ENCODE assay signal across 22 cellular contexts in the genomic region with DNA sequence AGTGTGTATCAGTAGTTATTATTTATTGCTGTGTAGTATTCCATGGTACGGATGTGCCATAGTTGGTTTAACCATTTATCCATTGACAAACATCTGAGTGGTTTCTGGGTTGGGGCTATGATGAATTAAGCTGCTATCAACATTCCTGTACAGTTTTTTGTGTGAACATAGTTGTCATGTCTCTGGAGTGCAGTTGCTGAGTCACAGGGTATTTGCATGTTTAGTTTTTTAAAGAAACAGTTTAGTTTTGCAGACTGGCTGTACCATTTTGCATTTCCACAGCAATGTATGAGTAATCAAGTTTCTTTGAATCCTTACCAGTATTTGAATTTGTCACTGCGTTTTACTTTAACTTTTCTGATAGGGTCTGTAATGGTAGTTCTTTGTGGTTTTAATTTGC.
DNase-seq lines count a peak whose midpoint lies in the region; TF ChIP-seq lines count a peak whose summit lies in the region.
"Had no signal": no experiment of that assay in that cellular context is flagged by ENCODE, and none has a peak within 500 bp of the region (broad histone marks: within the 10 kb centered on the region; RNA-seq: fewer than 3 reads in every experiment).

No MANE protein-coding gene starts in this region.

- H3K4me3 ChIP-seq in adipocyte (ENCODE audit: low read length) (no peak overlapping the region), fibroblast of pulmonary artery (replicated peaks; ENCODE audit: low read depth, low read length) (no peak overlapping the region)
- H3K4me3 ChIP-seq: cardiac muscle cell, hepatocyte, skin epidermis, stomach had no signal

- TF ChIP-seq CTCF in fibroblast of pulmonary artery (IDR thresholded peaks at IDR 0.05; ENCODE audit: low read length, missing control alignments) = no peak

- H3K4me1 ChIP-seq in adipocyte (ENCODE audit: control insufficient read depth, insufficient read depth, low read length) = peaks cover 15% of the 10 kb centered on the region
- H3K4me1 ChIP-seq: stomach had no signal

- peaks cover 11% of the 10 kb centered on the region for H3K9me3 ChIP-seq in adipocyte (ENCODE audit: control insufficient read depth, low read length)

- H3K36me3 ChIP-seq in adipocyte (ENCODE audit: control insufficient read depth, insufficient read depth, low read length, severe bottlenecking) = no peaks in the 10 kb centered on the region
- H3K36me3 ChIP-seq: cardiac muscle cell, stomach had no signal

- peak overlapping the region; percentile 39 for H3K9ac ChIP-seq in adipocyte (ENCODE audit: low read length)
- H3K9ac ChIP-seq: SK-N-SH had no signal

- no peaks in the 10 kb centered on the region for H3K27me3 ChIP-seq in adipocyte (replicated peaks; ENCODE audit: control insufficient read depth, insufficient read depth, low read length)
- H3K27me3 ChIP-seq: cardiac muscle cell, hepatocyte, stomach had no signal

- DNase-seq in HCEC 1CT = peak; percentile 91
- no peak for DNase-seq in adipocyte (ENCODE audit: low read depth)
- DNase-seq in fibroblast of pulmonary artery (ENCODE audit: low read depth) = peak; percentile 74
- peak; percentile 51 for DNase-seq in stromal cell of bone marrow (ENCODE audit: low read depth)
- DNase-seq in NCI-H748 (lab: John Stamatoyannopoulos, UW; ENCODE audit: unreplicated experiment) = no peak
- DNase-seq in CD1c-positive myeloid dendritic cell (ENCODE audit: extremely low spot score) = no peak
- no peak for DNase-seq in GOT3 (lab: John Stamatoyannopoulos, UW)
- no peak for DNase-seq in NCI-H774 (lab: John Stamatoyannopoulos, UW)
- DNase-seq: activated CD4-positive, CD25-positive, alpha-beta regulatory T cell; activated T-cell treated with anti-CD3 and anti-CD28 coated beads, Interleukin-2, amount 50 U/mL, for 72 hours; DMS 273 treated with DMSO at 0.1 percent for 48 hours; GDM1; natural killer cell; NCI-H1417; NCI-H69; PC-3; SK-N-SH; stimulated activated CD4-positive, alpha-beta T cell treated with anti-CD3 and anti-CD28 coated beads, Interleukin-2, amount 100 ng/mL, for 48 hours; stomach had no signal

Comparison
In these comparisons a context has a peak if more than half of its experiments do, and no peak if none do; other contexts are left out.
1. DNase-seq: peak in HCEC 1CT (single experiment), fibroblast of pulmonary artery (single experiment) and stromal cell of bone marrow (single experiment); none in adipocyte (single experiment), NCI-H748 (single experiment), CD1c-positive myeloid dendritic cell (single experiment), GOT3 (single experiment) and NCI-H774 (single experiment).